In the genomic region with DNA sequence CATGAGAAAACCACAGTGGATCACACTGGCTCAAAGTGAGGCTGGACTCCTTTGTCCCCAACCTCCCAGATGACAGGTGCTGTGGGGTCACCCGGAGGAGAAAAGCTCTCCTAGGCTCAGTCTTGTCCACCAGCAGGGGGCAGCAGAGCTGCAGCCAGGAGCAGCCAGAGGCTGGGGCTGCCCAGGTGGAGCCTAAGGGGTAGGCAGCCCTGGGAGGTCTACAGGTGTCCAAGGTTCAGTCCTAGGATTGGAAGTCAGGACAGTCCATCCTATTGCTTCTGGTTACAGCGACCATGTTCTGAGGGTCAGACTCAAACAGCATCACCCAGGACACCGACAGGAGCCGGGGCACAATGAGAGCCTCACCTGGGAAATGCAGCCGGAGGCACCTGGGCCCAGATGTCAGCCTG, we compare ENCODE assay signal across 8 cellular contexts.
DNase-seq lines count a peak whose midpoint lies in the region; ATAC-seq and TF ChIP-seq lines count a peak whose summit lies in the region.

No MANE protein-coding gene starts in this region.

- no peaks in the 10 kb centered on the region for H3K36me3 Mint-ChIP-seq in activated T-cell treated with anti-CD3 and anti-CD28 coated beads, Interleukin-2, amount 50 U/mL, for 24 hours (ENCODE audit: low read depth)

- peaks cover 35% of the 10 kb centered on the region for H3K4me1 Mint-ChIP-seq in activated T-cell treated with anti-CD3 and anti-CD28 coated beads, Interleukin-2, amount 50 U/mL, for 24 hours (ENCODE audit: low read depth)

- TF ChIP-seq CTCF in NB4 (IDR thresholded peaks at IDR 0.05; ENCODE audit: low read depth, low read length): peak; percentile 58

- ATAC-seq in sciatic nerve (no peak), GM18519 (IDR thresholded peaks at IDR 0.05; ENCODE audit: low FRiP score, unreplicated experiment) (no peak)

- H3K4me3 ChIP-seq in NB4 (ENCODE audit: low read depth, low read length): no peak overlapping the region

- no peak for TF ChIP-seq POLR2A in NB4 (IDR thresholded peaks at IDR 0.05; ENCODE audit: extremely low read depth, insufficient read length)

- H3K27ac Mint-ChIP-seq in activated T-cell treated with anti-CD3 and anti-CD28 coated beads, Interleukin-2, amount 50 U/mL, for 24 hours: no peak overlapping the region

- H3K27me3 Mint-ChIP-seq in activated T-cell treated with anti-CD3 and anti-CD28 coated beads, Interleukin-2, amount 50 U/mL, for 24 hours: no peaks in the 10 kb centered on the region

- in situ Hi-C loops in Caki2 (cut with HindIII; ENCODE audit: low pct_unique_long_range_greater_than_20kb, low sequenced_read_pairs): no loop called here

- intact Hi-C loops in sciatic nerve (cut with DNase I): no loop called here

- DNase-seq in Caki2 (ENCODE audit: low read depth): peak; percentile 24
- peak; percentile 42 for DNase-seq in NB4 (ENCODE audit: low read depth)
- DNase-seq in activated T-cell treated with anti-CD3 and anti-CD28 coated beads, Interleukin-2, amount 50 U/mL, for 24 hours: peak; percentile 73
- peak; percentile 10 for DNase-seq in foreskin melanocyte
- peak; percentile 78 for DNase-seq in sciatic nerve (ENCODE audit: low spot score)
- DNase-seq in NCI-H748 (lab: John Stamatoyannopoulos, UW; ENCODE audit: unreplicated experiment): no peak
- no peak for DNase-seq in DMS79 (lab: John Stamatoyannopoulos, UW)

- no peaks in the 10 kb centered on the region for H3K9me3 Mint-ChIP-seq in activated T-cell treated with anti-CD3 and anti-CD28 coated beads, Interleukin-2, amount 50 U/mL, for 24 hours

- H3K4me3 Mint-ChIP-seq in activated T-cell treated with anti-CD3 and anti-CD28 coated beads, Interleukin-2, amount 50 U/mL, for 24 hours: no peak overlapping the region

Comparison
In these comparisons a context has a peak if more than half of its experiments do, and no peak if none do; other contexts are left out.
1. DNase-seq: peak in Caki2 (single experiment), NB4 (single experiment), activated T-cell treated with anti-CD3 and anti-CD28 coated beads, Interleukin-2, amount 50 U/mL, for 24 hours (single experiment), foreskin melanocyte (single experiment) and sciatic nerve (single experiment); none in NCI-H748 (single experiment) and DMS79 (single experiment).